8 cellular contexts compared by ENCODE assay signal in the genomic region with DNA sequence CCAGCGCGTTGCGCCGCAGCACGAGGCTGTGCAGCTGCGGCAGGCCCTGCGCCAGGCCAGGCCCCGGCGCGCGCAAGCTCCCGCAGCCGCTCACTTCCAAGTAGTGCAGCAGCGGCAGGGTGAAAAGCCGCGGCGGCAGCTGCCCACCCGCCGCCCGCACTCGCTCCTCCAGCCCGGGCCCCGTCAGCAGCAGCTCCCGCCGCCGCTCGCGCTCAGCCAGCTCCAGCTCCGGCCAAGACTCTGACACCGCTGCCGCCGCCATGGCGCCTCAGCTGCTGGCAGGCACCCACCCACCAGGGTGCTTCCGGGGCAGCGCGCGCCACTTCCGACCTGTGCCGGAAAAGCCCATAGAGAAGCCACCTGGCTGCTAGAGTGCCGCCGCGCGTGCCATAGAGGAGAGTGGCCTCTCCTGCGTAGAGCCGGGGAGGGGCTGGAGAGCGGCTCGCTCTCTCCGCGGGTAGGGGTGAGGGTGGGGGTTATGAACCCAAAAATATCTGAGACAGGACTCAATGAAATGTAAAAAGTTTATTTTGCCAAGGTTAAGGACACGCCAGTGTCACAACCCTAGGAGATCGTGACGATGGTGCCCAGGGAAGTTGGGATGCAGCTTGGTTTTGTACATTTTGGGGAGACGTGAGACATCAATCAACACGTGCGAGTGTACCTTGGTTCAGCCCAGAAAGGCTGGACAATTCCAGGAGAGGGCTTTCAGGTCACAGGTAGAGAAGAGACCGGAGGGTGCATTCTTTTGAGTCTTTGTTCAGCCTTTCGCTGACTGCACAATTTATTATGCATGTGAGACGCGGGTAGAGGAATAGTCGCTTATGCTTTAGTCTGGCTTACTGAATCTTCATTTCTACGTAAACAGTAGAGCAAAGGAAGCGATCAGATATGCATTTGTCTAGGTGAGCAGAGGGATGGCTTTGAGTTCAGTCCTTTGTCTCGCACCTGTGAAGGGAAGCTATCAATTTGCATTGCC. TPM values are rescaled to one million over a fixed set of nuclear protein-coding genes. Genes with fewer than 3 reads are reported as not detected.
DNase-seq lines count a peak whose midpoint lies in the region; ATAC-seq and TF ChIP-seq lines count a peak whose summit lies in the region.

Gene LRRC47 (minus strand): TSS at position 284 of the 979 bp plus-strand sequence. CDS start 22 bp downstream, at position 262.

- peak; percentile 85 for DNase-seq in Caki2 (ENCODE audit: low read depth)
- DNase-seq in HT1080 (ENCODE audit: low read depth), result peak; percentile 87
- peak; percentile 94 for DNase-seq in OCI-LY7 (ENCODE audit: low spot score)
- DNase-seq in activated CD8-positive, alpha-beta memory T cell treated with anti-CD3 and anti-CD28 coated beads, Interleukin-2, amount 50 U/mL, for 48 hours, result peak; percentile 96
- peak; percentile 78 for DNase-seq in endothelial cell (ENCODE audit: low spot score)
- peak; percentile 95 for DNase-seq in midbrain (lab: John Stamatoyannopoulos, UW)
- peak; percentile 90 to 91 for DNase-seq in stimulated activated CD8-positive, alpha-beta memory T cell treated with anti-CD3 and anti-CD28 coated beads, Interleukin-15, amount 100 ng/mL, for 48 hours (ENCODE audit: low read depth in 2 of 2)

- TF ChIP-seq CTCF in OCI-LY7 (conservative IDR thresholded peaks at IDR 0.05; ENCODE audit: low read length) (no peak), endothelial cell (IDR thresholded peaks at IDR 0.05; ENCODE audit: unreplicated experiment) (no peak)

- H3K27ac ChIP-seq in OCI-LY7 (ENCODE audit: low read depth, low read length, poor library complexity, severe bottlenecking), result peak within 1 kb of the TSS; percentile 32

- BruUV-seq in OCI-LY7 (replicated peaks; lab: Mats Ljungman, UMichigan), result TSS peak; percentile 94

- no peaks in the 10 kb centered on the region for H3K9me2 ChIP-seq in OCI-LY7 (ENCODE audit: insufficient read depth, low read length)

- H3K36me3 ChIP-seq in OCI-LY7 (ENCODE audit: insufficient read depth, low read length), result peaks cover 30% of the 10 kb centered on the region

- H3K4me3 ChIP-seq in OCI-LY7 (ENCODE audit: low read depth, low read length, poor library complexity, severe bottlenecking), result peak within 1 kb of the TSS; percentile 99

- peak within 1 kb of the TSS; percentile 92 for H2AFZ ChIP-seq in OCI-LY7 (ENCODE audit: low read length)

- CTCF ChIA-PET in OCI-LY7 (lab: Charles Lee; ENCODE audit: unreplicated experiment), result no interaction called here

- peaks cover 11% of the 10 kb centered on the region for H3K27me3 Mint-ChIP-seq in endothelial cell (ENCODE audit: unreplicated experiment)

- peaks cover 17% of the 10 kb centered on the region for H3K4me1 Mint-ChIP-seq in endothelial cell (ENCODE audit: unreplicated experiment)

- intact Hi-C loops in OCI-LY7 (cut with micrococcal nuclease; ENCODE audit: unreplicated experiment), result loop anchor here (1.0 to 2.0 kb wide), 2 partner anchors 20 to 106 kb away; no protein-coding TSS in a partner anchor

- ATAC-seq in GM21367 (IDR thresholded peaks at IDR 0.05; ENCODE audit: unreplicated experiment), result peak; percentile 96

- peaks cover 9% of the 10 kb centered on the region; the same call in 1 of the 2 replicates for H3K9me3 ChIP-seq in OCI-LY7 (ENCODE audit: low read length)

- POLR2A ChIA-PET in OCI-LY7 (lab: Charles Lee), result interaction anchor here (0.7 to 1.4 kb wide), 2 partner anchors 97 to 630 kb away, joined by 3 read pairs; no protein-coding TSS in a partner anchor

- H3K27ac Mint-ChIP-seq in endothelial cell (ENCODE audit: unreplicated experiment), result peak within 1 kb of the TSS; percentile 18

- peak within 1 kb of the TSS; percentile 80 for H3K4me2 ChIP-seq in OCI-LY7 (ENCODE audit: low read length)

- peaks cover 7% of the 10 kb centered on the region for H3K36me3 Mint-ChIP-seq in endothelial cell (ENCODE audit: low read depth, unreplicated experiment)

- peaks cover 15% of the 10 kb centered on the region for H4K20me1 ChIP-seq in OCI-LY7 (ENCODE audit: insufficient read depth, low read length)

- peak within 1 kb of the TSS; percentile 92 for H3K4me3 Mint-ChIP-seq in endothelial cell (ENCODE audit: unreplicated experiment)

- in situ Hi-C loops in Caki2 (cut with HindIII; ENCODE audit: low pct_unique_long_range_greater_than_20kb, low sequenced_read_pairs), result no loop called here

- peaks cover 44% of the 10 kb centered on the region for H3K79me2 ChIP-seq in OCI-LY7 (ENCODE audit: insufficient read depth, low read depth, low read length)

- H3K4me1 ChIP-seq in OCI-LY7 (ENCODE audit: insufficient read depth, low read length, poor library complexity, severe bottlenecking), result peaks cover 24% of the 10 kb centered on the region

- no peaks in the 10 kb centered on the region for H3K9me3 Mint-ChIP-seq in endothelial cell (ENCODE audit: unreplicated experiment)

RNA-seq across cellular contexts. Expression of gene LRRC47, which starts in this region (rescaled TPM):
- total RNA-seq in Caki2 (2014; rRNA removed; shearing (Covaris generic); ENCODE audit: low replicate concordance), result 16.3 and 32.0 TPM in 2 replicates
- total RNA-seq in HT1080 (2014; rRNA removed; shearing (Covaris generic)), result 46.2 and 59.1 TPM in 2 replicates
- 37.4 and 42.9 TPM in 2 replicates for polyA plus RNA-seq in HT1080 (2015; cell fraction: cytosol; rRNA removed)
- polyA plus RNA-seq in HT1080 (2015; cell fraction: nucleus; rRNA removed), result 67.7 and 70.6 TPM in 2 replicates
- 34.0 and 36.4 TPM in 2 replicates for total RNA-seq in OCI-LY7 (2014; rRNA removed; shearing (Covaris generic))
- 49.1 and 57.6 TPM in 2 replicates for total RNA-seq in OCI-LY7 (2022)
- 52.2 TPM for total RNA-seq in endothelial cell (ENCODE audit: unreplicated experiment)

Comparison
In these comparisons a context has a peak if more than half of its experiments do, and no peak if none do; other contexts are left out.
1. Peak in every context shown above with its lines: DNase-seq, ATAC-seq, H3K4me3 ChIP-seq and H3K27ac ChIP-seq.